ENCODE assay signal across 12 cellular contexts in the genomic region with DNA sequence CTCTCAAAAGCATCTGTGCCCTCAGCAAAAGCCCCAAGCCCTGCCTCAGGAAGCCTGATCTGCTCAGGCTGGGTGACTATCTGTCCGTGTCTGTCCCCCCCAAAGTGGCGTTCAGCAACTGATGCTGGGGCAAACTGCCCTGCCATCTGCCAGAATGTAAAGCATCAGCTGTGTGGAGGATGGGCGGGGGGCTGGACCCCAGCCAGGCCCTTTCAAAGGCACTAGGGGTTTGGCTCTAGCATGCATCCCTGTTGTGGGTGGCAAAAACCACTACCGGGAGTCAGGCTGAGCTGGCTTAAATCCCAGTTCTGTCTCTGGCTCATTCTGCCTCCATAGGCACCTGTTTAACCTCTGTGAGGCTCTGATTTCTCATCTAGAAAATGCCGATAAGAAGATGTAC. TPM values are rescaled to one million over a fixed set of nuclear protein-coding genes. Genes with fewer than 3 reads are reported as not detected.
DNase-seq lines count a peak whose midpoint lies in the region; ATAC-seq and TF ChIP-seq lines count a peak whose summit lies in the region.
"Had no signal": no experiment of that assay in that cellular context is flagged by ENCODE, and none has a peak within 500 bp of the region (broad histone marks: within the 10 kb centered on the region; RNA-seq: fewer than 3 reads in every experiment).

No MANE protein-coding gene starts in this region.

- intact Hi-C loops in aorta (cut with DNase I) = no loop called here

- H3K36me3 ChIP-seq in RWPE2 (ENCODE audit: low read depth) (no peaks in the 10 kb centered on the region), aorta (ENCODE audit: control insufficient read depth in 1 of 2, insufficient read depth in 2 of 2, low read length in 1 of 2) (no peaks in the 10 kb centered on the region), mesendoderm (ENCODE audit: control insufficient read depth, insufficient read depth, low read length) (no peaks in the 10 kb centered on the region)

- ATAC-seq in RWPE2 (ENCODE audit: low read depth) (no peak), foreskin keratinocyte (no peak), aorta (ENCODE audit: low FRiP score) (no peak), GM19467 (IDR thresholded peaks at IDR 0.05; ENCODE audit: unreplicated experiment) (no peak)
- ATAC-seq: psoas muscle had no signal

- H3K4me3 ChIP-seq in RWPE2 (ENCODE audit: severe bottlenecking) (no peak overlapping the region), aorta (ENCODE audit: low read length in 2 of 2) (no peak overlapping the region), mesendoderm (ENCODE audit: low read length) (no peak overlapping the region)
- H3K4me3 ChIP-seq: psoas muscle had no signal

- H3K9ac ChIP-seq in mesendoderm (ENCODE audit: low read length) = no peak overlapping the region

- H2BK120ac ChIP-seq in mesendoderm (ENCODE audit: low read depth, low read length) = no peak overlapping the region

- no peak overlapping the region for H3K4ac ChIP-seq in mesendoderm (ENCODE audit: low read depth, low read length)

- no peak overlapping the region for H3K18ac ChIP-seq in mesendoderm (ENCODE audit: low read length)

- H3K4me1 ChIP-seq in RWPE2 (ENCODE audit: insufficient read depth, poor library complexity, severe bottlenecking) (peaks cover 31% of the 10 kb centered on the region), foreskin keratinocyte (peaks cover 26% of the 10 kb centered on the region), aorta (ENCODE audit: control insufficient read depth in 1 of 2, insufficient read depth in 2 of 2, low read length in 2 of 2) (peaks cover 2 to 6% of the 10 kb centered on the region in 2 donors), mesendoderm (ENCODE audit: control insufficient read depth, low read depth, low read length) (no peaks in the 10 kb centered on the region)
- H3K4me1 ChIP-seq: psoas muscle had no signal

- TF ChIP-seq CTCF in RWPE2 (IDR thresholded peaks at IDR 0.05; ENCODE audit: poor library complexity, severe bottlenecking) (no peak), foreskin keratinocyte (conservative IDR thresholded peaks at IDR 0.05) (no peak)

- H3K4me2 ChIP-seq in mesendoderm (ENCODE audit: low read length) = no peak overlapping the region

- H3K23ac ChIP-seq in mesendoderm (ENCODE audit: low read length) = no peak overlapping the region

- no peak overlapping the region for H3K56ac ChIP-seq in mesendoderm (ENCODE audit: low read length)

- H3K27ac ChIP-seq in RWPE2 (ENCODE audit: poor library complexity, severe bottlenecking) (no peak overlapping the region), foreskin keratinocyte (no peak overlapping the region), aorta (ENCODE audit: low read depth in 1 of 2, low read length in 2 of 2) (no peak overlapping the region), mesendoderm (ENCODE audit: low read depth, low read length) (no peak overlapping the region)
- H3K27ac ChIP-seq: psoas muscle had no signal

- no peak overlapping the region for H2BK15ac ChIP-seq in mesendoderm (replicated peaks; ENCODE audit: low read depth)

- no peaks in the 10 kb centered on the region for H3K79me1 ChIP-seq in mesendoderm (ENCODE audit: low read length)

- 57 to 60% methylated on average over 5 of the region's 5 CpGs for WGBS in aorta, 2 donors
- WGBS in mesendoderm (ENCODE audit: extremely low coverage, insufficient coverage, low lambda C conversion rate) = no CpG with 5 or more reads among the region's 5 CpGs

- no peak overlapping the region for H2BK5ac ChIP-seq in mesendoderm (ENCODE audit: low read length)

- no peak overlapping the region for H4K5ac ChIP-seq in mesendoderm (ENCODE audit: low read length)

- peak; percentile 0 for DNase-seq in stimulated activated CD4-positive, alpha-beta T cell treated with anti-CD3 and anti-CD28 coated beads, Interleukin-15, amount 100 ng/mL, for 24 hours
- no peak for DNase-seq in stimulated activated CD4-positive, alpha-beta T cell treated with anti-CD3 and anti-CD28 coated beads, Interleukin-2, amount 100 ng/mL, for 48 hours
- DNase-seq in RWPE2 (ENCODE audit: low spot score) (peak; percentile 68), foreskin keratinocyte (peak; percentile 22 to 38), aorta (peak; percentile 52 to 67), HT-29 (ENCODE audit: low spot score) (no peak), mesendoderm (no peak)
- DNase-seq: cortex of kidney, H7 had no signal

- no peaks in the 10 kb centered on the region for H3K9me3 ChIP-seq in RWPE2 (ENCODE audit: severe bottlenecking)
- no peaks in the 10 kb centered on the region for H3K9me3 ChIP-seq in aorta (ENCODE audit: control insufficient read depth, low read length)
- H3K9me3 ChIP-seq: psoas muscle had no signal

- no peak overlapping the region for H4K8ac ChIP-seq in mesendoderm (ENCODE audit: low read depth, low read length)

- no peak overlapping the region for H2AK5ac ChIP-seq in mesendoderm (ENCODE audit: low read length)

- H3K27me3 ChIP-seq in RWPE2 (ENCODE audit: insufficient read depth, poor library complexity, severe bottlenecking) = no peaks in the 10 kb centered on the region
- no peaks in the 10 kb centered on the region for H3K27me3 ChIP-seq in foreskin keratinocyte
- peaks cover 0 to 2% of the 10 kb centered on the region in 2 donors for H3K27me3 ChIP-seq in aorta (ENCODE audit: control insufficient read depth in 1 of 2, insufficient read depth in 2 of 2, low read length in 1 of 2)
- no peaks in the 10 kb centered on the region for H3K27me3 ChIP-seq in mesendoderm (ENCODE audit: insufficient read depth, low read length, poor library complexity)

- no peaks in the 10 kb centered on the region for H3K79me2 ChIP-seq in mesendoderm (ENCODE audit: control insufficient read depth, insufficient read depth, low read length)

RNA-seq across cellular contexts. Expression of a gene that starts 35.5 kb away (rescaled TPM):
- total RNA-seq in foreskin keratinocyte (0.58 and 0.78 TPM in 2 replicates), aorta (1 to 10 TPM in 1 of 2 donors, under 1 TPM in 1; 0.36 to 1.2 TPM)
- polyA plus RNA-seq in foreskin keratinocyte (0.47 and 0.84 TPM in 2 replicates), aorta (1 to 10 TPM in 1 of 2 donors, under 1 TPM in 1; 0.54 to 4.0 TPM)
- 0.70 and 0.89 TPM in 2 replicates for total RNA-seq in HT-29 (2014; rRNA removed; shearing (Covaris generic))
- polyA plus RNA-seq in mesendoderm (2013, experiment 1 of 2) = 3.0 TPM
- polyA plus RNA-seq in mesendoderm (2013, experiment 2 of 2) = 3.0 TPM
- total RNA-seq: CD4-positive, alpha-beta T cell; psoas muscle had no signal
- polyA plus RNA-seq: psoas muscle had no signal

RNA-seq across cellular contexts. Expression of a gene that starts 55.2 kb away (rescaled TPM):
- total RNA-seq in foreskin keratinocyte = 0.14 and 0.17 TPM in 2 replicates
- polyA plus RNA-seq in foreskin keratinocyte = not detected in 2 replicates
- not detected for total RNA-seq in aorta
- polyA plus RNA-seq in aorta = not detected
- 0.15 TPM in 1 of 2 replicates, not detected in the other for total RNA-seq in HT-29 (2014; rRNA removed; shearing (Covaris generic))
- polyA plus RNA-seq in mesendoderm (2013, experiment 1 of 2) = 0.11 TPM
- polyA plus RNA-seq in mesendoderm (2013, experiment 2 of 2) = 0.03 TPM
- total RNA-seq: CD4-positive, alpha-beta T cell; H7; psoas muscle had no signal

RNA-seq across cellular contexts. Expression of a gene that starts 58.0 kb away (rescaled TPM):
- 0.10 and 0.32 TPM in 2 replicates for total RNA-seq in foreskin keratinocyte
- polyA plus RNA-seq in foreskin keratinocyte = 0.10 and 0.13 TPM in 2 replicates
- total RNA-seq in aorta = 10 to 100 TPM in 1 of 2 donors, 1 to 10 TPM in 1; 8.8 to 24.8 TPM
- polyA plus RNA-seq in aorta = under 1 TPM; 0.13 to 0.79 TPM
- not detected in 2 replicates for total RNA-seq in HT-29 (2014; rRNA removed; shearing (Covaris generic))
- polyA plus RNA-seq in mesendoderm (2013, experiment 1 of 2) = 0.48 TPM
- polyA plus RNA-seq in mesendoderm (2013, experiment 2 of 2) = 0.88 TPM
- total RNA-seq: H7 had no signal

Comparison
In these comparisons a context has a peak if more than half of its experiments do, and no peak if none do; other contexts are left out.
1. DNase-seq: peak in stimulated activated CD4-positive, alpha-beta T cell treated with anti-CD3 and anti-CD28 coated beads, Interleukin-15, amount 100 ng/mL, for 24 hours (single experiment), RWPE2 (single experiment), foreskin keratinocyte (2 of 2) and aorta (2 of 2); none in stimulated activated CD4-positive, alpha-beta T cell treated with anti-CD3 and anti-CD28 coated beads, Interleukin-2, amount 100 ng/mL, for 48 hours (0 of 2), HT-29 (single experiment) and mesendoderm (single experiment).